ENCODE assay signal across 11 cellular contexts in the genomic region with DNA sequence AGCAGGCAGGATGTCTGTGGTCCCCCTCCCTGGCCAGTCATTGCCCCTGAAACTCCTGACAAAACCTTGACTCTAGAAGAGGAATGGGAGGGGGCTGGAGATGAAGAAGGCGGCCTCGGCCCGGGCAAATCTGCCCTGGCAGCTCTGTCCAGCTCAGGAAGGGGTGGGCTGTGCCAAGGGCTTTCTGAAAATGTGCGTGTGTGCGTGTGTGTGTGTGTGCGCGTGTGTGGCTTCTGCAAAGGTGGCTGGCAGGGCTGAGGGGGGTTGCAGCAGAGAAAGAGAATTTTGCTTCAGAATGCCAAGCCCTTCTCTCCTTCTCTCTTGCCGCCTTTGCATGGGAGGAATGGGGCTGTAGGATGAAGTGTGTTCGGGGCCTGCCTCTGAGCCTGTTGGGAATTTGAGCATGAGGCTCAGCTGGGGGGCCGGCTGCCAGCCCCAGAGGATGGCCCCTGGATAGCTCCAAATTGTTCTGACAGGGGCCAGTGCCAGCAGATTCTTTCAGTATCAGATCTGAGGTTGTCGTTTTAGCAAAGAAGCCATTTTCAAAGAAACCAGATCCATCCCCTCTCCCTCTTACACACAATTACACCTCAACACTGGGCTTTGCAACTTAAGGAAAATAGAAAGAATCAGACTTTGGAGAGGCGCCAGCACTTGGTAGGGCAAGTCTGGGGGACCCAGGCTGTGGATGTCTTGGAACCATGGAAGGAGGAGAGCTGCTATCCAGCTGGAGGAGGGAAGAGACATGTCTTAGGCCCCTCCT. TPM values are rescaled to one million over a fixed set of nuclear protein-coding genes. Genes with fewer than 3 reads are reported as not detected.
DNase-seq lines count a peak whose midpoint lies in the region; ATAC-seq and TF ChIP-seq lines count a peak whose summit lies in the region.
"Had no signal": no experiment of that assay in that cellular context is flagged by ENCODE, and none has a peak within 500 bp of the region (broad histone marks: within the 10 kb centered on the region; RNA-seq: fewer than 3 reads in every experiment).

No MANE protein-coding gene starts in this region.

- H3K27ac ChIP-seq in esophagus (ENCODE audit: low read depth in 2 of 2, low read length in 1 of 2) = no peak overlapping the region
- H3K27ac ChIP-seq in muscle layer of colon (ENCODE audit: low read depth, low read length) = peak overlapping the region; percentile 86
- peak overlapping the region; percentile 91 for H3K27ac ChIP-seq in suprapubic skin

- TF ChIP-seq EP300 in suprapubic skin (IDR thresholded peaks at IDR 0.05) = no peak

- TF ChIP-seq CTCF in suprapubic skin (IDR thresholded peaks at IDR 0.05) = no peak

- H3K27me3 ChIP-seq in esophagus (ENCODE audit: control insufficient read depth in 1 of 2, insufficient read depth in 2 of 2, low read length in 2 of 2) (no peaks in the 10 kb centered on the region), muscle layer of colon (ENCODE audit: control insufficient read depth in 1 of 2, insufficient read depth in 2 of 2, low read length in 2 of 2) (no peaks in the 10 kb centered on the region), suprapubic skin (no peaks in the 10 kb centered on the region)

- H3K4me3 ChIP-seq in esophagus (ENCODE audit: low read depth in 1 of 2, low read length in 2 of 2) (peak overlapping the region; percentile 25 to 34), muscle layer of colon (ENCODE audit: low read depth in 1 of 2, low read length in 2 of 2) (peak overlapping the region; percentile 44 to 97), suprapubic skin (peak overlapping the region; percentile 80)

- ATAC-seq in GM21825 (IDR thresholded peaks at IDR 0.05; ENCODE audit: unreplicated experiment) (no peak), GM18520 (IDR thresholded peaks at IDR 0.05; ENCODE audit: unreplicated experiment) (no peak), HG02840 (IDR thresholded peaks at IDR 0.05; ENCODE audit: low FRiP score, unreplicated experiment) (no peak)

- no peaks in the 10 kb centered on the region for H3K36me3 ChIP-seq in esophagus (ENCODE audit: control insufficient read depth in 2 of 2, insufficient read depth in 2 of 2, low read length in 1 of 2)
- H3K36me3 ChIP-seq in muscle layer of colon (ENCODE audit: insufficient read depth, low read length) = peaks cover 11% of the 10 kb centered on the region
- H3K36me3 ChIP-seq in suprapubic skin = no peaks in the 10 kb centered on the region

- peak overlapping the region; percentile 89 for H3K9ac ChIP-seq in muscle layer of colon (ENCODE audit: low read length)

- peak; percentile 48 for DNase-seq in RPMI7951 (ENCODE audit: low read depth)
- DNase-seq in suprapubic skin (ENCODE audit: low spot score in 2 of 2) = no peak
- no peak for DNase-seq in GDM1 (lab: John Stamatoyannopoulos, UW)
- DNase-seq: effector CD8-positive, alpha-beta T cell; NCI-H446 treated with DMSO at 0.1 percent for 48 hours; small intestine had no signal

- 62 to 68% methylated on average over 12 of the region's 12 CpGs for WGBS in esophagus, 2 donors
- 45% methylated on average over 11 of the region's 12 CpGs for WGBS in suprapubic skin

- no peak for TF ChIP-seq POLR2A in suprapubic skin (IDR thresholded peaks at IDR 0.05)

- peaks cover 0 to 7% of the 10 kb centered on the region in 2 donors for H3K4me1 ChIP-seq in esophagus (ENCODE audit: control insufficient read depth in 2 of 2, insufficient read depth in 2 of 2, low read length in 1 of 2)
- peaks cover 61% of the 10 kb centered on the region for H3K4me1 ChIP-seq in muscle layer of colon (ENCODE audit: insufficient read depth, low read length)
- H3K4me1 ChIP-seq in suprapubic skin = peaks cover 51% of the 10 kb centered on the region

- H3K9me3 ChIP-seq in esophagus (ENCODE audit: control insufficient read depth in 2 of 2, insufficient read depth in 1 of 2, low read depth in 1 of 2, low read length in 1 of 2) (no peaks in the 10 kb centered on the region), muscle layer of colon (ENCODE audit: low read length) (no peaks in the 10 kb centered on the region), suprapubic skin (no peaks in the 10 kb centered on the region)

RNA-seq across cellular contexts. Expression of a gene that starts 3.5 kb away (rescaled TPM):
- 544 and 593 TPM in 2 replicates for total RNA-seq in RPMI7951 (2014; rRNA removed; shearing (Covaris generic))
- polyA plus RNA-seq in esophagus = 10 to 100 TPM in 1 of 2 donors, 1 to 10 TPM in 1; 8.9 to 24.7 TPM
- 100 to 1,000 TPM; 148 to 295 (median 170) TPM for total RNA-seq in suprapubic skin

Comparison
In these comparisons a context has a peak if more than half of its experiments do, and no peak if none do; other contexts are left out.
1. H3K27ac ChIP-seq: peak in muscle layer of colon (single experiment) and suprapubic skin (single experiment); none in esophagus (0 of 2).
2. H3K4me3 ChIP-seq: peak in every context shown above with its lines; median percentile 80 in suprapubic skin; 70 in muscle layer of colon; 30 in esophagus.